In genomic region chrX:24025741-24026402, GRCh38 we compare ENCODE assay signal across 1 cellular context.
TF ChIP-seq lines count a peak whose summit lies in the region.

No MANE protein-coding gene starts in this region.

TF ChIP-seq in K562, 482 proteins besides CTCF, POLR2A, EP300 and RAD21 (continued from another document):
- TF ChIP-seq ARID3B (CRISPR knock-in tag; IDR thresholded peaks at IDR 0.05; ENCODE audit: borderline replicate concordance) (no peak), SAFB (IDR thresholded peaks at IDR 0.05; ENCODE audit: borderline replicate concordance, low read depth, low read length) (no peak), SRSF3 (IDR thresholded peaks at IDR 0.05; ENCODE audit: insufficient read depth, low read length) (0 out of 2 replicates have a peak, but pooled peaks have one; percentile 35)
